Comparison of ENCODE assay signal across 8 cellular contexts in the genomic region with DNA sequence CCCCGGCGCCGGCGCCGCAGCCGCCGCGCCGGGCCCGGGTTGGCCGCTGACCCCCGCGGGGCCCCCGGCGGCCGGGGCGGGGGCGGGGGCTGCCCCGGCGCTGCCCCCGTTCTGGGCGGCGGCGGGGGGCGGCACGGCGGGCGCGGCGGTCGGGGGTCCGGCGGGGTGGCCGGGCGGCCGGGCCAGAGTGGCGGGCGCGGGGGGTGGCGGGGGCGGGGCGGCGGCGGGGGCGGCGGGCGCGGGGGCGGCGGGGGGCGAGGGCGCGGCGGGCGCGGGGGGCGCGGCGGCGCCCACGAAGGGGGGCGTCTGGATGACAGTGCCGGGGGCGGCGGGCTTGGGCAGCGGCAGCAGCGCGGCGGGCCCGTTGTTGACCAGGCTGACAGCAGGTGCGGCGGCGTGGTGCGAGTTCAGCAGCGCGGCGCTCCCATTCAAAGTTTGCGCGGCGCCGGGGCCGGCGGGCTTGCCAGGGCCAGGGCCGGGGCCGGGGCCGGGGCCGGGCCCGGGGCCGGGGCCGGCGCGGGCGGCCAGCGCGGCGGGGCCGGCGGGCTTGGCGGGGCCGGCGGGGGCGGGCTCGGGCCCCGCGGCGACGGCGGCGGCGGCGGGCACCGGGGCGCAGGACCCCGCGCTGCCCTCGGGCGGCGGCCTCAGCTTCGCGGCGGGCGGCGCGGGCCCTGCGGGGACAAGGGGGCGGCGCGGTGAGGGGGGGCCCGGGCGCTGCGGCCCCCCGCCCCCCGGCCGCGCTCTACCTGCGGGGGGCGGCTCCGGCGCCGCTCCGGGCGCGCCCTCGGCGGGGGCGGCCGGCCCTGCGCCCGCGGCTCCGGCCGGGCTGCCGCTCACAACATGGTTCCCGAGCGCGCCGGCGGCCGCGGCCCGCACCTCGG. TPM values are rescaled to one million over a fixed set of nuclear protein-coding genes. Genes with fewer than 3 reads are reported as not detected.
A peak's percentile ranks its signal among the peaks of the same experiment; 100 is the strongest.
DNase-seq lines count a peak whose midpoint lies in the region; ATAC-seq and TF ChIP-seq lines count a peak whose summit lies in the region.

No MANE protein-coding gene starts in this region.

- H4K20me1 ChIP-seq in HCT116 (ENCODE audit: insufficient read depth) = no peaks in the 10 kb centered on the region; the same call in 1 of the 2 replicates

- H3K4me2 ChIP-seq in HCT116 (ENCODE audit: low read length) = peak overlapping the region; percentile 36; the same call in 1 of the 2 replicates

- peak; percentile 25 for ATAC-seq in activated CD8-positive, alpha-beta memory T cell treated with anti-CD3 and anti-CD28 coated beads, Interleukin-2, amount 10 ng/mL, durations not matched to agents 7 days and 5 days
- ATAC-seq in HCT116 = peak; percentile 15
- peak; percentile 12 to 26 (median 21) for ATAC-seq in natural killer cell

- no peaks in the 10 kb centered on the region for H3K9me2 ChIP-seq in HCT116 (ENCODE audit: insufficient read depth)

- H3K4me3 ChIP-seq in HCT116 (replicated peaks in 1 of 2; ENCODE audit: low read depth in 1 of 2, low read length in 2 of 2) = peak overlapping the region; percentile 46 to 58
- peak overlapping the region; percentile 46 for H3K4me3 ChIP-seq in effector memory CD4-positive, alpha-beta T cell (ENCODE audit: insufficient read depth, low read depth, low read length, poor library complexity, severe bottlenecking)

- H3K36me3 ChIP-seq in HCT116 (ENCODE audit: control insufficient read depth in 1 of 2, insufficient read depth in 2 of 2, low read length in 2 of 2) = peaks cover 0 to 9% of the 10 kb centered on the region in 2 experiments; a peak in 2 of 4 replicates
- H3K36me3 ChIP-seq in effector memory CD4-positive, alpha-beta T cell (ENCODE audit: control insufficient read depth, insufficient read depth, low read length) = no peaks in the 10 kb centered on the region

- no peak for TF ChIP-seq RAD21 in HCT116 (IDR thresholded peaks at IDR 0.05; ENCODE audit: low read depth)

- H3K27ac ChIP-seq in HCT116 (ENCODE audit: low read depth, low read length) = peak overlapping the region; percentile 88; the same call in 1 of the 2 replicates
- H3K27ac ChIP-seq in effector memory CD4-positive, alpha-beta T cell (ENCODE audit: insufficient read depth, low read length, poor library complexity, severe bottlenecking) = no peak overlapping the region

- POLR2A ChIA-PET in HCT116 (lab: Charles Lee) = interaction anchor here (1.0 to 1.5 kb wide), 2 partner anchors 24 to 33 kb away, joined by 4 to 7 read pairs; no protein-coding TSS in a partner anchor

- H3K9ac ChIP-seq in HCT116 (ENCODE audit: low read length) = peak overlapping the region; percentile 56; the same call in 1 of the 2 replicates

- no peak overlapping the region for H3K27ac Mint-ChIP-seq in activated CD8-positive, alpha-beta memory T cell treated with anti-CD3 and anti-CD28 coated beads, Interleukin-2, amount 10 ng/mL, durations not matched to agents 7 days and 5 days
- H3K27ac Mint-ChIP-seq in natural killer cell = peak overlapping the region in 1 of 2 donors; percentile 63

- TF ChIP-seq POLR2A in HCT116 (IDR thresholded peaks at IDR 0.05; ENCODE audit: borderline replicate concordance, extremely low read depth, insufficient read depth, insufficient read length) = no peak

- TF ChIP-seq CTCF in HCT116 (IDR thresholded peaks at IDR 0.05 in 2 of 3, conservative IDR thresholded peaks at IDR 0.05 in 1 of 3; ENCODE audit: borderline replicate concordance in 1 of 3, insufficient read depth in 1 of 3, low read depth in 2 of 3, low read length in 2 of 3) = no peak
- no peak for TF ChIP-seq CTCF in natural killer cell (IDR thresholded peaks at IDR 0.05)

- peaks cover 12 to 29% of the 10 kb centered on the region in 2 experiments for H3K4me1 ChIP-seq in HCT116 (ENCODE audit: control insufficient read depth in 1 of 2, insufficient read depth in 2 of 2, low read length in 2 of 2)
- peaks cover 34% of the 10 kb centered on the region for H3K4me1 ChIP-seq in effector memory CD4-positive, alpha-beta T cell (ENCODE audit: control insufficient read depth, insufficient read depth, low read length, poor library complexity, severe bottlenecking)

- no TSS peak for BruUV-seq in HCT116 (replicated peaks; lab: Mats Ljungman, UMichigan)

- H2AFZ ChIP-seq in HCT116 (ENCODE audit: low read depth, low read length, poor library complexity, severe bottlenecking) = no peak overlapping the region

- no peak for DNase-seq in activated CD8-positive, alpha-beta memory T cell treated with anti-CD3 and anti-CD28 coated beads, Interleukin-2, amount 10 ng/mL, durations not matched to agents 7 days and 5 days
- no peak for DNase-seq in activated CD8-positive, alpha-beta memory T cell treated with anti-CD3 and anti-CD28 coated beads, Interleukin-2, amount 50 U/mL, for 48 hours
- no peak for DNase-seq in HCT116 (ENCODE audit: low read depth, low spot score)
- DNase-seq in NCI-H1105 treated with DMSO at 0.1 percent for 48 hours (lab: John Stamatoyannopoulos, UW) = peak; percentile 4
- no peak for DNase-seq in effector memory CD4-positive, alpha-beta T cell
- no peak for DNase-seq in natural killer cell
- no peak for DNase-seq in OCI-M2 (lab: John Stamatoyannopoulos, UW; ENCODE audit: unreplicated experiment)
- no peak for DNase-seq in SKM-1 (lab: John Stamatoyannopoulos, UW; ENCODE audit: unreplicated experiment)

- CTCF ChIA-PET in activated CD8-positive, alpha-beta memory T cell treated with anti-CD3 and anti-CD28 coated beads, Interleukin-2, amount 10 ng/mL, durations not matched to agents 7 days and 5 days (lab: Charles Lee) = interaction anchor here (2.0 kb wide), 1 partner anchor 76 kb away, joined by 11 read pairs; no protein-coding TSS in a partner anchor
- CTCF ChIA-PET in HCT116 (lab: Charles Lee) = interaction anchor here (0.6 kb wide), 1 partner anchor 68 kb away, joined by 3 read pairs; no protein-coding TSS in a partner anchor

- H3K27me3 ChIP-seq in HCT116 (ENCODE audit: insufficient read depth, low read length) = no peaks in the 10 kb centered on the region
- no peaks in the 10 kb centered on the region for H3K27me3 ChIP-seq in effector memory CD4-positive, alpha-beta T cell (replicated peaks; ENCODE audit: control insufficient read depth, insufficient read depth, low read length, poor library complexity, severe bottlenecking)

- peak overlapping the region; percentile 71 for H3K4me3 Mint-ChIP-seq in activated CD8-positive, alpha-beta memory T cell treated with anti-CD3 and anti-CD28 coated beads, Interleukin-2, amount 10 ng/mL, durations not matched to agents 7 days and 5 days
- H3K4me3 Mint-ChIP-seq in natural killer cell = no peak overlapping the region

- H3K9me3 ChIP-seq in HCT116 (ENCODE audit: control insufficient read depth in 1 of 2, insufficient read depth in 1 of 2, low read depth in 1 of 2, low read length in 2 of 2) = no peaks in the 10 kb centered on the region
- H3K9me3 ChIP-seq in effector memory CD4-positive, alpha-beta T cell (ENCODE audit: control insufficient read depth, low read length) = no peaks in the 10 kb centered on the region

- peaks cover 11% of the 10 kb centered on the region for H3K36me3 Mint-ChIP-seq in activated CD8-positive, alpha-beta memory T cell treated with anti-CD3 and anti-CD28 coated beads, Interleukin-2, amount 10 ng/mL, durations not matched to agents 7 days and 5 days
- no peaks in the 10 kb centered on the region for H3K36me3 Mint-ChIP-seq in natural killer cell

- intact Hi-C loops in HCT116 (cut with micrococcal nuclease) = loop anchor here (5.0 kb wide), 1 partner anchor 57 kb away; the partner anchor contains the start of gene LSM14B
- intact Hi-C loops in natural killer cell (cut with micrococcal nuclease) = loop anchor here (5.0 kb wide), 1 partner anchor 77 kb away; the partner anchor contains the start of genes PSMA7 and SS18L1

- no peaks in the 10 kb centered on the region for H3K9me3 Mint-ChIP-seq in activated CD8-positive, alpha-beta memory T cell treated with anti-CD3 and anti-CD28 coated beads, Interleukin-2, amount 10 ng/mL, durations not matched to agents 7 days and 5 days (ENCODE audit: low read depth)
- H3K9me3 Mint-ChIP-seq in natural killer cell = no peaks in the 10 kb centered on the region

- H3K79me2 ChIP-seq in HCT116 (ENCODE audit: insufficient read depth, low read length) = peaks cover 45% of the 10 kb centered on the region

- H3K4me1 Mint-ChIP-seq in activated CD8-positive, alpha-beta memory T cell treated with anti-CD3 and anti-CD28 coated beads, Interleukin-2, amount 10 ng/mL, durations not matched to agents 7 days and 5 days = peaks cover 34% of the 10 kb centered on the region
- H3K4me1 Mint-ChIP-seq in natural killer cell = peaks cover 39 to 50% of the 10 kb centered on the region in 2 donors

- RAD21 ChIA-PET in HCT116 (lab: Charles Lee; ENCODE audit: low non-redundant PET in 1 of 2, low total read pairs in 2 of 2, uncharacterized antibody in 2 of 2, unreplicated experiment in 2 of 2) = no interaction called here

- H3K27me3 Mint-ChIP-seq in activated CD8-positive, alpha-beta memory T cell treated with anti-CD3 and anti-CD28 coated beads, Interleukin-2, amount 10 ng/mL, durations not matched to agents 7 days and 5 days = no peaks in the 10 kb centered on the region
- no peaks in the 10 kb centered on the region for H3K27me3 Mint-ChIP-seq in natural killer cell (ENCODE audit: low read depth in 2 of 2)

TF ChIP-seq in HCT116, 20 proteins besides CTCF, POLR2A, EP300 and RAD21 (continues in another document):
- TF ChIP-seq ZBTB33 (IDR thresholded peaks at IDR 0.05; ENCODE audit: extremely low read depth, insufficient replicate concordance, low read length) = no peak

RNA-seq across cellular contexts. Expression of gene TAF4, which starts 0.7 kb away (rescaled TPM):
- 10 to 100 TPM; 21.1 to 24.2 TPM for total RNA-seq in activated CD8-positive, alpha-beta memory T cell treated with anti-CD3 and anti-CD28 coated beads, Interleukin-2, amount 10 ng/mL, durations not matched to agents 7 days and 5 days
- 26.8 TPM for total RNA-seq in HCT116 (2021; ENCODE audit: unreplicated experiment)
- 16.1 and 18.1 TPM in 2 replicates for polyA plus RNA-seq in HCT116 (2012)
- total RNA-seq in natural killer cell = 10 to 100 TPM; 30.0 to 35.1 (median 30.3) TPM

RNA-seq across cellular contexts. Expression of gene LSM14B, which starts 57.2 kb away (rescaled TPM):
- 10 to 100 TPM; 34.6 to 34.8 TPM for total RNA-seq in activated CD8-positive, alpha-beta memory T cell treated with anti-CD3 and anti-CD28 coated beads, Interleukin-2, amount 10 ng/mL, durations not matched to agents 7 days and 5 days
- total RNA-seq in HCT116 (2021; ENCODE audit: unreplicated experiment) = 51.3 TPM
- polyA plus RNA-seq in HCT116 (2012) = 37.7 and 38.4 TPM in 2 replicates
- 10 to 100 TPM; 41.1 to 56.2 (median 47.3) TPM for total RNA-seq in natural killer cell
